ENCODE assay signal across 1 cellular context in the genomic region with DNA sequence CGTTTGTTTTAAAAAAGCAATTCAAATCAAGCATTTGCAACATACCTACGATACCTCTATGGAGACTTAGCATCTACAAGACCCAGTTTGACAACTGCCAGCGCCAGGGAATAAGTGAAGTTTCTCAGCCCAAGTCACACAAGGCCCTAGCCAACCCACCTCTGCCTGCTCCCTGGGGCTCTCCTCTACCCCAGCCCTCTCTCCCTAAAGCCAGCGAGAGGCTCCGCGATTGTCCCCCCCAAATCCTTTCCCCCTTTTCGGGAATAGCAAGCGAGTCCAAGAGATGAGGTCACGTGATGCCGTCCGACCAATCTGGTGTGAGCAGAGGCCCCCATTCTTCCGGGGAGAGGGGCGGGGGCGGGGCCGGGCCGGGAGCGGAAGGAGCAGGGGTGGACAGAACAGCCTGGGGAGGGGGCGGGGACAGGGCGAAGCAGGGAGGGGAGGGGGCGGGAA.
TF ChIP-seq lines count a peak whose summit lies in the region.

No MANE protein-coding gene starts in this region.

TF ChIP-seq in GM12878, 131 proteins besides CTCF, POLR2A, EP300 and RAD21 (continued from another document):
- TF ChIP-seq, protein P1, sequence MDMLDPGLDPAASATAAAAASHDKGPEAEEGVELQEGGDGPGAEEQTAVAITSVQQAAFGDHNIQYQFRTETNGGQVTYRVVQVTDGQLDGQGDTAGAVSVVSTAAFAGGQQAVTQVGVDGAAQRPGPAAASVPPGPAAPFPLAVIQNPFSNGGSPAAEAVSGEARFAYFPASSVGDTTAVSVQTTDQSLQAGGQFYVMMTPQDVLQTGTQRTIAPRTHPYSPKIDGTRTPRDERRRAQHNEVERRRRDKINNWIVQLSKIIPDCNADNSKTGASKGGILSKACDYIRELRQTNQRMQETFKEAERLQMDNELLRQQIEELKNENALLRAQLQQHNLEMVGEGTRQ (IDR thresholded peaks at IDR 0.05; ENCODE audit: borderline replicate concordance, low read depth, low read length): peak; percentile 63
- peak in 1 of 2 experiments; percentile 23; a peak in 1 of 4 replicates for TF ChIP-seq IKZF2 (IDR thresholded peaks at IDR 0.05)
- no peak for TF ChIP-seq POLR2AphosphoS2 (IDR thresholded peaks at IDR 0.05; ENCODE audit: low read depth, low read length)
- TF ChIP-seq, protein P2, sequence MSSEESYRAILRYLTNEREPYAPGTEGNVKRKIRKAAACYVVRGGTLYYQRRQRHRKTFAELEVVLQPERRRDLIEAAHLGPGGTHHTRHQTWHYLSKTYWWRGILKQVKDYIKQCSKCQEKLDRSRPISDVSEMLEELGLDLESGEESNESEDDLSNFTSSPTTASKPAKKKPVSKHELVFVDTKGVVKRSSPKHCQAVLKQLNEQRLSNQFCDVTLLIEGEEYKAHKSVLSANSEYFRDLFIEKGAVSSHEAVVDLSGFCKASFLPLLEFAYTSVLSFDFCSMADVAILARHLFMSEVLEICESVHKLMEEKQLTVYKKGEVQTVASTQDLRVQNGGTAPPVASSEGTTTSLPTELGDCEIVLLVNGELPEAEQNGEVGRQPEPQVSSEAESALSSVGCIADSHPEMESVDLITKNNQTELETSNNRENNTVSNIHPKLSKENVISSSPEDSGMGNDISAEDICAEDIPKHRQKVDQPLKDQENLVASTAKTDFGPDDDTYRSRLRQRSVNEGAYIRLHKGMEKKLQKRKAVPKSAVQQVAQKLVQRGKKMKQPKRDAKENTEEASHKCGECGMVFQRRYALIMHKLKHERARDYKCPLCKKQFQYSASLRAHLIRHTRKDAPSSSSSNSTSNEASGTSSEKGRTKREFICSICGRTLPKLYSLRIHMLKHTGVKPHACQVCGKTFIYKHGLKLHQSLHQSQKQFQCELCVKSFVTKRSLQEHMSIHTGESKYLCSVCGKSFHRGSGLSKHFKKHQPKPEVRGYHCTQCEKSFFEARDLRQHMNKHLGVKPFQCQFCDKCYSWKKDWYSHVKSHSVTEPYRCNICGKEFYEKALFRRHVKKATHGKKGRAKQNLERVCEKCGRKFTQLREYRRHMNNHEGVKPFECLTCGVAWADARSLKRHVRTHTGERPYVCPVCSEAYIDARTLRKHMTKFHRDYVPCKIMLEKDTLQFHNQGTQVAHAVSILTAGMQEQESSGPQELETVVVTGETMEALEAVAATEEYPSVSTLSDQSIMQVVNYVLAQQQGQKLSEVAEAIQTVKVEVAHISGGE (CRISPR knock-in tag; IDR thresholded peaks at IDR 0.05): peak; percentile 46
- TF ChIP-seq, protein P3, sequence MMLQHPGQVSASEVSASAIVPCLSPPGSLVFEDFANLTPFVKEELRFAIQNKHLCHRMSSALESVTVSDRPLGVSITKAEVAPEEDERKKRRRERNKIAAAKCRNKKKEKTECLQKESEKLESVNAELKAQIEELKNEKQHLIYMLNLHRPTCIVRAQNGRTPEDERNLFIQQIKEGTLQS (IDR thresholded peaks at IDR 0.05; ENCODE audit: borderline replicate concordance, extremely low read depth, low read depth, low read length): peak; percentile 66; the same call in 1 of the 2 replicates
- TF ChIP-seq RAD51 (IDR thresholded peaks at IDR 0.05): peak; percentile 97
- no peak for TF ChIP-seq IRF4 (IDR thresholded peaks at IDR 0.05; ENCODE audit: low read depth, low read length)
- peak; percentile 76 for TF ChIP-seq ZNF24 (IDR thresholded peaks at IDR 0.05)
- TF ChIP-seq BHLHE40 (IDR thresholded peaks at IDR 0.05; ENCODE audit: borderline replicate concordance in 1 of 2, low read depth in 2 of 2, low read length in 1 of 2): peak in 1 of 2 experiments; percentile 73; a peak in 2 of 4 replicates
- TF ChIP-seq, protein P4, sequence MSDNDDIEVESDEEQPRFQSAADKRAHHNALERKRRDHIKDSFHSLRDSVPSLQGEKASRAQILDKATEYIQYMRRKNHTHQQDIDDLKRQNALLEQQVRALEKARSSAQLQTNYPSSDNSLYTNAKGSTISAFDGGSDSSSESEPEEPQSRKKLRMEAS (IDR thresholded peaks at IDR 0.05; ENCODE audit: low read depth, low read length): 0 out of 2 replicates have a peak, but pooled peaks have one; percentile 43
TF ChIP-seq in GM12878: peak in this region for 10.
